ENCODE assay signal across 20 cellular contexts in the genomic region with DNA sequence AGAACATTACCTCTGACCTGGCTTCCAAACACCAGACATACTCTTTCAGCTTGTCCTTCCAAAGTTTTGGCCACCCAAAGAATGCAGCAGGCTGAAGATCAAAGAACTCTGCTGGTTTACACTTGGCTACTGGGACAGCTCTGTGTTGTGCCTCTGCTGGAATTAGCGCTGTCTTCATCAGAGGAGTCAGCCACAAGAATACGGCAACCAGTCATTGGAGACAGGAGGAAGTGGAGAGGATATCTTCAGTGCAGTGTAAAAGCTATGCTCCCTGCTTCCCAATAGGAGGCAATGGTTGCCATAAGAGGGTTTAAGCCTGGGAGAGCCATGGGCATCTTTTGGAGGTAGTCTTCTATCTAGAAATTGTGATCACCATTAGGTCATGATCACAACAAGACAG.
A peak's percentile ranks its signal among the peaks of the same experiment; 100 is the strongest.
DNase-seq lines count a peak whose midpoint lies in the region; FAIRE-seq and TF ChIP-seq lines count a peak whose summit lies in the region.
"Had no signal": no experiment of that assay in that cellular context is flagged by ENCODE, and none has a peak within 500 bp of the region (broad histone marks: within the 10 kb centered on the region; RNA-seq: fewer than 3 reads in every experiment).

No MANE protein-coding gene starts in this region.

- in situ Hi-C loops in SK-MEL-5 (cut with HindIII; ENCODE audit: low pct_unique_long_range_greater_than_20kb, low sequenced_read_pairs): no loop called here

- H3K27me3 ChIP-seq in mesendoderm (ENCODE audit: insufficient read depth, low read length, poor library complexity): no peaks in the 10 kb centered on the region
- H3K27me3 ChIP-seq: SJSA1 had no signal

- H3K27ac ChIP-seq in 22Rv1 (no peak overlapping the region), mesendoderm (ENCODE audit: low read depth, low read length) (no peak overlapping the region)
- H3K27ac ChIP-seq: A549, RWPE1, SJSA1 had no signal

- H3K79me1 ChIP-seq in mesendoderm (ENCODE audit: low read length): no peaks in the 10 kb centered on the region

- H2AK5ac ChIP-seq in mesendoderm (ENCODE audit: low read length): no peak overlapping the region

- H2BK15ac ChIP-seq in mesendoderm (replicated peaks; ENCODE audit: low read depth): no peak overlapping the region

- no peak overlapping the region for H3K4ac ChIP-seq in mesendoderm (ENCODE audit: low read depth, low read length)

- H3K79me2 ChIP-seq in mesendoderm (ENCODE audit: control insufficient read depth, insufficient read depth, low read length): no peaks in the 10 kb centered on the region

- no peak overlapping the region for H3K4me2 ChIP-seq in mesendoderm (ENCODE audit: low read length)
- H3K4me2 ChIP-seq: A549 had no signal

- no peak overlapping the region for H3K18ac ChIP-seq in mesendoderm (ENCODE audit: low read length)

- peak; percentile 31 for FAIRE-seq in GM19239 (lab: Jason Lieb, UNC)
- FAIRE-seq: A549 had no signal

- no peak overlapping the region for H4K5ac ChIP-seq in mesendoderm (ENCODE audit: low read length)

- H3K56ac ChIP-seq in mesendoderm (ENCODE audit: low read length): no peak overlapping the region

- H2BK120ac ChIP-seq in mesendoderm (ENCODE audit: low read depth, low read length): no peak overlapping the region

- no peak overlapping the region for H3K23ac ChIP-seq in mesendoderm (ENCODE audit: low read length)

- no peak overlapping the region for H4K8ac ChIP-seq in mesendoderm (ENCODE audit: low read depth, low read length)

- H3K4me1 ChIP-seq in mesendoderm (ENCODE audit: control insufficient read depth, low read depth, low read length): no peaks in the 10 kb centered on the region
- H3K4me1 ChIP-seq: A549, SJSA1 had no signal

- no peak overlapping the region for H2BK5ac ChIP-seq in mesendoderm (ENCODE audit: low read length)

- no peaks in the 10 kb centered on the region for H3K36me3 ChIP-seq in mesendoderm (ENCODE audit: control insufficient read depth, insufficient read depth, low read length)
- H3K36me3 ChIP-seq: SJSA1 had no signal

- no peak overlapping the region for H3K4me3 ChIP-seq in mesendoderm (ENCODE audit: low read length)
- H3K4me3 ChIP-seq: A549, SJSA1 had no signal

- no peak overlapping the region for H3K9ac ChIP-seq in mesendoderm (ENCODE audit: low read length)

- TF ChIP-seq CTCF in 22Rv1 (IDR thresholded peaks at IDR 0.05): 0 out of 2 replicates have a peak, but pooled peaks have one; percentile 3

- DNase-seq in GM19239 (ENCODE audit: insufficient read length, low spot score): no peak
- peak; percentile 29 for DNase-seq in SK-MEL-5 (ENCODE audit: low read depth, low spot score)
- DNase-seq in mesendoderm: peak; percentile 11
- no peak for DNase-seq in stimulated activated CD4-positive, alpha-beta T cell treated with anti-CD3 and anti-CD28 coated beads, Interleukin-4, amount 100 ng/mL, for 1 hour
- no peak for DNase-seq in activated CD8-positive, alpha-beta memory T cell treated with anti-CD3 and anti-CD28 coated beads, Interleukin-2, amount 50 U/mL, for 4 hours
- no peak for DNase-seq in SKM-1 treated with dmso at 0.1 percent for 144 hours (lab: John Stamatoyannopoulos, UW; ENCODE audit: unreplicated experiment)
- DNase-seq in DMS153 (lab: John Stamatoyannopoulos, UW): no peak
- DNase-seq: Calu3; CD4-positive, alpha-beta T cell; H7; MM.1S; NCI-H1417 treated with DMSO at 0.1 percent for 48 hours; NCI-H2029; NCI-H2227 treated with DMSO at 0.1 percent for 48 hours; NCI-H524 treated with DMSO at 0.1 percent for 48 hours; NK-92 treated with Interleukin-12 subunit alpha and Interleukin-12 subunit beta, amount 100 ng/mL, for 24 hours had no signal

- WGBS in mesendoderm (ENCODE audit: extremely low coverage, insufficient coverage, low lambda C conversion rate): no CpG with 5 or more reads among the region's 2 CpGs

Comparison
In these comparisons a context has a peak if more than half of its experiments do, and no peak if none do; other contexts are left out.
1. DNase-seq: peak in SK-MEL-5 (single experiment) and mesendoderm (single experiment); none in GM19239 (single experiment), stimulated activated CD4-positive, alpha-beta T cell treated with anti-CD3 and anti-CD28 coated beads, Interleukin-4, amount 100 ng/mL, for 1 hour (single experiment), activated CD8-positive, alpha-beta memory T cell treated with anti-CD3 and anti-CD28 coated beads, Interleukin-2, amount 50 U/mL, for 4 hours (single experiment), SKM-1 treated with dmso at 0.1 percent for 144 hours (single experiment) and DMS153 (single experiment).